In the genomic region with DNA sequence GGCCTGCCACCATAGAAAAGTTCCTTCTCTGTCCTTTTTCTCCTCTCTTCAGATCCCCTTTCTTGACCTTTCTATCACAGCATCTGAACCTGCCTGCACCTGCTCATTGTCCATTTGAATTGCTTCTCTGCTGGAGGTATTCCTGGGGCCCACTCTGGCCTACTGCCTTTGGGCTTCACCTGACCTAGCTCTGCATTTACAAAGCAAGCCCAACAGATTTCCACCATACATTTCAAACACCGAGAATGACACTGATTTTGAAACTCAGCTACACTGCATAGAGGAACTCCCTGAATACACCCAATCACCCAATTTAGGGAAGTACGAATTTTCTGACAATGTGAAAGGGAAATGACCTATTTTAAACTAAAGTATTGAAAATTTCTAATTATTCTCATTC, we compare ENCODE assay signal across 12 cellular contexts.
A peak's percentile ranks its signal among the peaks of the same experiment; 100 is the strongest.
DNase-seq lines count a peak whose midpoint lies in the region; ATAC-seq lines count a peak whose summit lies in the region.
"Had no signal": no experiment of that assay in that cellular context is flagged by ENCODE, and none has a peak within 500 bp of the region (broad histone marks: within the 10 kb centered on the region; RNA-seq: fewer than 3 reads in every experiment).

No MANE protein-coding gene starts in this region.

- DNase-seq in stimulated activated CD4-positive, alpha-beta T cell treated with anti-CD3 and anti-CD28 coated beads, Interleukin-1b, Interleukin-23, amount 100 ng/mL, for 48 hours = no peak
- DNase-seq in cerebellar nuclear complex (lab: John Stamatoyannopoulos, UW) = no peak
- no peak for DNase-seq in HuH-7.5 (ENCODE audit: low spot score)
- DNase-seq: activated CD4-positive, alpha-beta T cell treated with anti-CD3 and anti-CD28 coated beads, Interleukin-2, amount 10 ng/mL, durations not matched to agents 24 days and 14 days; body of pancreas; NCI-H748 treated with DMSO at 0.1 percent for 48 hours; pancreas had no signal

- H3K4me1 ChIP-seq in iPS-20b (ENCODE audit: insufficient read depth, low read length) = peaks cover 43% of the 10 kb centered on the region; the same call in 1 of the 2 replicates
- H3K4me1 ChIP-seq: body of pancreas, pancreas had no signal

- no peak overlapping the region for H3K27ac ChIP-seq in iPS-20b (ENCODE audit: low read length)
- H3K27ac ChIP-seq: body of pancreas, pancreas had no signal

- no peaks in the 10 kb centered on the region for H3K27me3 ChIP-seq in iPS-20b (ENCODE audit: insufficient read depth, low read length)
- H3K27me3 ChIP-seq: body of pancreas, pancreas had no signal

- no peaks in the 10 kb centered on the region for H3K36me3 ChIP-seq in iPS-20b (ENCODE audit: insufficient read depth, low read depth, low read length)
- H3K36me3 ChIP-seq: pancreas had no signal

- H3K4me3 ChIP-seq in iPS-20b (ENCODE audit: low read length) = peak overlapping the region; percentile 32; the same call in 1 of the 2 replicates
- H3K4me3 ChIP-seq: body of pancreas, pancreas had no signal

- ATAC-seq in GM18508 (IDR thresholded peaks at IDR 0.05; ENCODE audit: insufficient read depth, unreplicated experiment) (peak; percentile 76), GM21717 (IDR thresholded peaks at IDR 0.05; ENCODE audit: unreplicated experiment) (peak; percentile 82), HG03520 (IDR thresholded peaks at IDR 0.05; ENCODE audit: unreplicated experiment) (peak; percentile 88), HG03135 (IDR thresholded peaks at IDR 0.05; ENCODE audit: unreplicated experiment) (no peak)
- ATAC-seq: body of pancreas had no signal

- peaks cover 11% of the 10 kb centered on the region for H3K9me3 ChIP-seq in iPS-20b (ENCODE audit: insufficient read depth, low read depth, low read length)
- H3K9me3 ChIP-seq: body of pancreas, pancreas had no signal

- no peak overlapping the region; the same call in 1 of the 2 replicates for H3K9ac ChIP-seq in iPS-20b (ENCODE audit: low read depth, low read length)
